1 cellular context compared by ENCODE assay signal in the genomic region with DNA sequence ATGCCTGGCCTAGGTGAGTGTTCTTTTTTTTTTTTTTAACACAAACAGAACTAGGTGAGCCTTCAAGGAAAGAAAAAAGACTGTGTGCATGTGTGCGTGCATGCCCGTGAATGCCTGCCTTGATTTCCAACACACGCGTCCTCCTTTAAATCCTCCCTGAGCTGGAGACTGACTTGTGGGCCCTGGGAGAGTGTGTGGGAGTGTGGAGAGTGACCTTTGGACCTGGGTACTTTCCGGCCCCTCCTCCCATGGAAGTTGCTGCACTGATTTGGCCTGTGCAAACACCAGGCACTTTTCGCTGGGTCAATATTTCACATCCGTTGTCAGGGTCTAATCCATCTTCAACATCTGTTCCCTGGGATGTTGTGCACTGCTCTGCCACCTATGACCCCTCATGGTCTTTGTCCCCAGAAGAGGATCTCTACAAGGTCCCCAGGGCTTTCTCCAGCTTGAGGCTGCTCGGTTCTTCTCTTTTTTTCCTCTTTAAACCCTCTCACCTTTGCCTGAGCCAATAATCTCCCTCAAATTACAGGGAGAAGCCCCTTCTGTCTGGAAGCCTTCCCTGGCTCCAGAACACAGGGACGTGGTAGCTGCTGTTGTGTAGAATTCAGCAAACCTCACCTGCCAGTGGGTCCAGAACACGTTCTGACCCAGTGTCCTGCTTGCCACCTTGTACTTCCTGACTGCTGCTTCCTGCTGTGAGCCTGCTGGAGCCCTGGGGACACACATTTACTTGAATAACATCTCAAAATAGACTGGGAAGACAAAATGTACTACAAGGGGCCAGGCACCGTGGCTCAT.
TF ChIP-seq lines count a peak whose summit lies in the region.

No MANE protein-coding gene starts in this region.

TF ChIP-seq in HepG2, 621 proteins besides CTCF, POLR2A, EP300 and RAD21 (continued from another document and continues in another):
- TF ChIP-seq ZNF230 (CRISPR knock-in tag; IDR thresholded peaks at IDR 0.05) (peak; percentile 84), ZNF672 (CRISPR knock-in tag; IDR thresholded peaks at IDR 0.05) (no peak), GATAD1 (CRISPR knock-in tag; IDR thresholded peaks at IDR 0.05) (peak; percentile 81), TCF12 (IDR thresholded peaks at IDR 0.05) (no peak), TCF12 (CRISPR knock-in tag; IDR thresholded peaks at IDR 0.05) (peak; percentile 95), KLF6 (CRISPR knock-in tag; IDR thresholded peaks at IDR 0.05) (peak; percentile 79; the same call in 1 of the 2 replicates), HNRNPH1 (optimal IDR thresholded peaks at IDR 0.05; ENCODE audit: low read depth, low read length) (peak; percentile 70), ZNF564 (CRISPR knock-in tag; IDR thresholded peaks at IDR 0.05) (peak; percentile 97), SP4 (CRISPR knock-in tag; IDR thresholded peaks at IDR 0.05) (peak; percentile 92), ZFYVE20 (CRISPR knock-in tag; IDR thresholded peaks at IDR 0.05; ENCODE audit: borderline replicate concordance, low read depth) (peak; percentile 72; the same call in 1 of the 2 replicates), ZBTB38 (CRISPR knock-in tag; IDR thresholded peaks at IDR 0.05) (peak; percentile 91), NCOR1 (IDR thresholded peaks at IDR 0.05; ENCODE audit: borderline replicate concordance, low read length) (peak; percentile 99), ZNF263 (CRISPR knock-in tag; IDR thresholded peaks at IDR 0.05) (peak; percentile 94), ARNTL (CRISPR knock-in tag; IDR thresholded peaks at IDR 0.05) (peak; percentile 86), DMAP1 (CRISPR knock-in tag; IDR thresholded peaks at IDR 0.05) (peak; percentile 91), RXRB (CRISPR knock-in tag; IDR thresholded peaks at IDR 0.05; ENCODE audit: borderline replicate concordance) (peak; percentile 97), ELF1 (CRISPR knock-in tag; IDR thresholded peaks at IDR 0.05) (peak; percentile 58; the same call in 1 of the 2 replicates), AGO1 (IDR thresholded peaks at IDR 0.05; ENCODE audit: low read depth, low read length, poor library complexity, severe bottlenecking) (no peak), SNAI1 (CRISPR knock-in tag; IDR thresholded peaks at IDR 0.05; ENCODE audit: borderline replicate concordance) (no peak; the same call in 1 of the 2 replicates), ZBTB7A (CRISPR knock-in tag; IDR thresholded peaks at IDR 0.05) (peak; percentile 88; the same call in 1 of the 2 replicates), ZNF224 (CRISPR knock-in tag; IDR thresholded peaks at IDR 0.05) (peak; percentile 42; the same call in 1 of the 2 replicates), ZSCAN25 (CRISPR knock-in tag; IDR thresholded peaks at IDR 0.05) (no peak), ZNF33B (CRISPR knock-in tag; IDR thresholded peaks at IDR 0.05) (no peak), ZNF841 (CRISPR knock-in tag; IDR thresholded peaks at IDR 0.05; ENCODE audit: borderline replicate concordance) (no peak), SKI (IDR thresholded peaks at IDR 0.05; ENCODE audit: partially characterized antibody) (peak; percentile 83), HMG20A (CRISPR knock-in tag; IDR thresholded peaks at IDR 0.05; ENCODE audit: borderline replicate concordance) (peak; percentile 100)
- TF ChIP-seq, protein P1, sequence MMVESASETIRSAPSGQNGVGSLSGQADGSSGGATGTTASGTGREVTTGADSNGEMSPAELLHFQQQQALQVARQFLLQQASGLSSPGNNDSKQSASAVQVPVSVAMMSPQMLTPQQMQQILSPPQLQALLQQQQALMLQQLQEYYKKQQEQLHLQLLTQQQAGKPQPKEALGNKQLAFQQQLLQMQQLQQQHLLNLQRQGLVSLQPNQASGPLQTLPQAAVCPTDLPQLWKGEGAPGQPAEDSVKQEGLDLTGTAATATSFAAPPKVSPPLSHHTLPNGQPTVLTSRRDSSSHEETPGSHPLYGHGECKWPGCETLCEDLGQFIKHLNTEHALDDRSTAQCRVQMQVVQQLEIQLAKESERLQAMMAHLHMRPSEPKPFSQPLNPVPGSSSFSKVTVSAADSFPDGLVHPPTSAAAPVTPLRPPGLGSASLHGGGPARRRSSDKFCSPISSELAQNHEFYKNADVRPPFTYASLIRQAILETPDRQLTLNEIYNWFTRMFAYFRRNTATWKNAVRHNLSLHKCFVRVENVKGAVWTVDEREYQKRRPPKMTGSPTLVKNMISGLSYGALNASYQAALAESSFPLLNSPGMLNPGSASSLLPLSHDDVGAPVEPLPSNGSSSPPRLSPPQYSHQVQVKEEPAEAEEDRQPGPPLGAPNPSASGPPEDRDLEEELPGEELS (CRISPR knock-in tag; IDR thresholded peaks at IDR 0.05): peak; percentile 97
- TF ChIP-seq, protein P2, sequence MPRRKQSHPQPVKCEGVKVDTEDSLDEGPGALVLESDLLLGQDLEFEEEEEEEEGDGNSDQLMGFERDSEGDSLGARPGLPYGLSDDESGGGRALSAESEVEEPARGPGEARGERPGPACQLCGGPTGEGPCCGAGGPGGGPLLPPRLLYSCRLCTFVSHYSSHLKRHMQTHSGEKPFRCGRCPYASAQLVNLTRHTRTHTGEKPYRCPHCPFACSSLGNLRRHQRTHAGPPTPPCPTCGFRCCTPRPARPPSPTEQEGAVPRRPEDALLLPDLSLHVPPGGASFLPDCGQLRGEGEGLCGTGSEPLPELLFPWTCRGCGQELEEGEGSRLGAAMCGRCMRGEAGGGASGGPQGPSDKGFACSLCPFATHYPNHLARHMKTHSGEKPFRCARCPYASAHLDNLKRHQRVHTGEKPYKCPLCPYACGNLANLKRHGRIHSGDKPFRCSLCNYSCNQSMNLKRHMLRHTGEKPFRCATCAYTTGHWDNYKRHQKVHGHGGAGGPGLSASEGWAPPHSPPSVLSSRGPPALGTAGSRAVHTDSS (CRISPR knock-in tag; conservative IDR thresholded peaks at IDR 0.05): no peak
- TF ChIP-seq, protein P3, sequence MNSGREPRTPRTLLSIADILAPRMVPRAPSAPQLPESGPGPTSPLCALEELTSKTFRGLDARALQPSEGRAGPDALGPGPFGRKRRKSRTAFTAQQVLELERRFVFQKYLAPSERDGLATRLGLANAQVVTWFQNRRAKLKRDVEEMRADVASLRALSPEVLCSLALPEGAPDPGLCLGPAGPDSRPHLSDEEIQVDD (CRISPR knock-in tag; IDR thresholded peaks at IDR 0.05; ENCODE audit: borderline replicate concordance): no peak
- TF ChIP-seq, protein P4, sequence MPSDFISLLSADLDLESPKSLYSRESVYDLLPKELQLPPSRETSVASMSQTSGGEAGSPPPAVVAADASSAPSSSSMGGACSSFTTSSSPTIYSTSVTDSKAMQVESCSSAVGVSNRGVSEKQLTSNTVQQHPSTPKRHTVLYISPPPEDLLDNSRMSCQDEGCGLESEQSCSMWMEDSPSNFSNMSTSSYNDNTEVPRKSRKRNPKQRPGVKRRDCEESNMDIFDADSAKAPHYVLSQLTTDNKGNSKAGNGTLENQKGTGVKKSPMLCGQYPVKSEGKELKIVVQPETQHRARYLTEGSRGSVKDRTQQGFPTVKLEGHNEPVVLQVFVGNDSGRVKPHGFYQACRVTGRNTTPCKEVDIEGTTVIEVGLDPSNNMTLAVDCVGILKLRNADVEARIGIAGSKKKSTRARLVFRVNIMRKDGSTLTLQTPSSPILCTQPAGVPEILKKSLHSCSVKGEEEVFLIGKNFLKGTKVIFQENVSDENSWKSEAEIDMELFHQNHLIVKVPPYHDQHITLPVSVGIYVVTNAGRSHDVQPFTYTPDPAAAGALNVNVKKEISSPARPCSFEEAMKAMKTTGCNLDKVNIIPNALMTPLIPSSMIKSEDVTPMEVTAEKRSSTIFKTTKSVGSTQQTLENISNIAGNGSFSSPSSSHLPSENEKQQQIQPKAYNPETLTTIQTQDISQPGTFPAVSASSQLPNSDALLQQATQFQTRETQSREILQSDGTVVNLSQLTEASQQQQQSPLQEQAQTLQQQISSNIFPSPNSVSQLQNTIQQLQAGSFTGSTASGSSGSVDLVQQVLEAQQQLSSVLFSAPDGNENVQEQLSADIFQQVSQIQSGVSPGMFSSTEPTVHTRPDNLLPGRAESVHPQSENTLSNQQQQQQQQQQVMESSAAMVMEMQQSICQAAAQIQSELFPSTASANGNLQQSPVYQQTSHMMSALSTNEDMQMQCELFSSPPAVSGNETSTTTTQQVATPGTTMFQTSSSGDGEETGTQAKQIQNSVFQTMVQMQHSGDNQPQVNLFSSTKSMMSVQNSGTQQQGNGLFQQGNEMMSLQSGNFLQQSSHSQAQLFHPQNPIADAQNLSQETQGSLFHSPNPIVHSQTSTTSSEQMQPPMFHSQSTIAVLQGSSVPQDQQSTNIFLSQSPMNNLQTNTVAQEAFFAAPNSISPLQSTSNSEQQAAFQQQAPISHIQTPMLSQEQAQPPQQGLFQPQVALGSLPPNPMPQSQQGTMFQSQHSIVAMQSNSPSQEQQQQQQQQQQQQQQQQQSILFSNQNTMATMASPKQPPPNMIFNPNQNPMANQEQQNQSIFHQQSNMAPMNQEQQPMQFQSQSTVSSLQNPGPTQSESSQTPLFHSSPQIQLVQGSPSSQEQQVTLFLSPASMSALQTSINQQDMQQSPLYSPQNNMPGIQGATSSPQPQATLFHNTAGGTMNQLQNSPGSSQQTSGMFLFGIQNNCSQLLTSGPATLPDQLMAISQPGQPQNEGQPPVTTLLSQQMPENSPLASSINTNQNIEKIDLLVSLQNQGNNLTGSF (CRISPR knock-in tag; IDR thresholded peaks at IDR 0.05): 0 out of 2 replicates have a peak, but pooled peaks have one; percentile 13
- TF ChIP-seq, protein P5, sequence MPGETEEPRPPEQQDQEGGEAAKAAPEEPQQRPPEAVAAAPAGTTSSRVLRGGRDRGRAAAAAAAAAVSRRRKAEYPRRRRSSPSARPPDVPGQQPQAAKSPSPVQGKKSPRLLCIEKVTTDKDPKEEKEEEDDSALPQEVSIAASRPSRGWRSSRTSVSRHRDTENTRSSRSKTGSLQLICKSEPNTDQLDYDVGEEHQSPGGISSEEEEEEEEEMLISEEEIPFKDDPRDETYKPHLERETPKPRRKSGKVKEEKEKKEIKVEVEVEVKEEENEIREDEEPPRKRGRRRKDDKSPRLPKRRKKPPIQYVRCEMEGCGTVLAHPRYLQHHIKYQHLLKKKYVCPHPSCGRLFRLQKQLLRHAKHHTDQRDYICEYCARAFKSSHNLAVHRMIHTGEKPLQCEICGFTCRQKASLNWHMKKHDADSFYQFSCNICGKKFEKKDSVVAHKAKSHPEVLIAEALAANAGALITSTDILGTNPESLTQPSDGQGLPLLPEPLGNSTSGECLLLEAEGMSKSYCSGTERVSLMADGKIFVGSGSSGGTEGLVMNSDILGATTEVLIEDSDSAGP (CRISPR knock-in tag; IDR thresholded peaks at IDR 0.05; ENCODE audit: borderline replicate concordance): peak; percentile 95
- TF ChIP-seq, protein P6, sequence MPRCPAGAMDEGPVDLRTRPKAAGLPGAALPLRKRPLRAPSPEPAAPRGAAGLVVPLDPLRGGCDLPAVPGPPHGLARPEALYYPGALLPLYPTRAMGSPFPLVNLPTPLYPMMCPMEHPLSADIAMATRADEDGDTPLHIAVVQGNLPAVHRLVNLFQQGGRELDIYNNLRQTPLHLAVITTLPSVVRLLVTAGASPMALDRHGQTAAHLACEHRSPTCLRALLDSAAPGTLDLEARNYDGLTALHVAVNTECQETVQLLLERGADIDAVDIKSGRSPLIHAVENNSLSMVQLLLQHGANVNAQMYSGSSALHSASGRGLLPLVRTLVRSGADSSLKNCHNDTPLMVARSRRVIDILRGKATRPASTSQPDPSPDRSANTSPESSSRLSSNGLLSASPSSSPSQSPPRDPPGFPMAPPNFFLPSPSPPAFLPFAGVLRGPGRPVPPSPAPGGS (CRISPR knock-in tag; IDR thresholded peaks at IDR 0.05): peak; percentile 72; the same call in 1 of the 2 replicates
- TF ChIP-seq, protein P7, sequence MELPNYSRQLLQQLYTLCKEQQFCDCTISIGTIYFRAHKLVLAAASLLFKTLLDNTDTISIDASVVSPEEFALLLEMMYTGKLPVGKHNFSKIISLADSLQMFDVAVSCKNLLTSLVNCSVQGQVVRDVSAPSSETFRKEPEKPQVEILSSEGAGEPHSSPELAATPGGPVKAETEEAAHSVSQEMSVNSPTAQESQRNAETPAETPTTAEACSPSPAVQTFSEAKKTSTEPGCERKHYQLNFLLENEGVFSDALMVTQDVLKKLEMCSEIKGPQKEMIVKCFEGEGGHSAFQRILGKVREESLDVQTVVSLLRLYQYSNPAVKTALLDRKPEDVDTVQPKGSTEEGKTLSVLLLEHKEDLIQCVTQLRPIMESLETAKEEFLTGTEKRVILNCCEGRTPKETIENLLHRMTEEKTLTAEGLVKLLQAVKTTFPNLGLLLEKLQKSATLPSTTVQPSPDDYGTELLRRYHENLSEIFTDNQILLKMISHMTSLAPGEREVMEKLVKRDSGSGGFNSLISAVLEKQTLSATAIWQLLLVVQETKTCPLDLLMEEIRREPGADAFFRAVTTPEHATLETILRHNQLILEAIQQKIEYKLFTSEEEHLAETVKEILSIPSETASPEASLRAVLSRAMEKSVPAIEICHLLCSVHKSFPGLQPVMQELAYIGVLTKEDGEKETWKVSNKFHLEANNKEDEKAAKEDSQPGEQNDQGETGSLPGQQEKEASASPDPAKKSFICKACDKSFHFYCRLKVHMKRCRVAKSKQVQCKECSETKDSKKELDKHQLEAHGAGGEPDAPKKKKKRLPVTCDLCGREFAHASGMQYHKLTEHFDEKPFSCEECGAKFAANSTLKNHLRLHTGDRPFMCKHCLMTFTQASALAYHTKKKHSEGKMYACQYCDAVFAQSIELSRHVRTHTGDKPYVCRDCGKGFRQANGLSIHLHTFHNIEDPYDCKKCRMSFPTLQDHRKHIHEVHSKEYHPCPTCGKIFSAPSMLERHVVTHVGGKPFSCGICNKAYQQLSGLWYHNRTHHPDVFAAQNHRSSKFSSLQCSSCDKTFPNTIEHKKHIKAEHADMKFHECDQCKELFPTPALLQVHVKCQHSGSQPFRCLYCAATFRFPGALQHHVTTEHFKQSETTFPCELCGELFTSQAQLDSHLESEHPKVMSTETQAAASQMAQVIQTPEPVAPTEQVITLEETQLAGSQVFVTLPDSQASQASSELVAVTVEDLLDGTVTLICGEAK (IDR thresholded peaks at IDR 0.05): no peak
- TF ChIP-seq, protein P7 (CRISPR knock-in tag; IDR thresholded peaks at IDR 0.05): peak; percentile 79
